1 cellular context compared by ENCODE assay signal in genomic region chr6:148064406-148065134, GRCh38.
TF ChIP-seq lines count a peak whose summit lies in the region.

No MANE protein-coding gene starts in this region.

TF ChIP-seq in endothelial cell of umbilical vein, 7 proteins besides CTCF, POLR2A, EP300 and RAD21:
- peak; percentile 87 for TF ChIP-seq FOS (IDR thresholded peaks at IDR 0.05; ENCODE audit: borderline replicate concordance, insufficient read depth, low read length)
- no peak for TF ChIP-seq MAX (IDR thresholded peaks at IDR 0.05; ENCODE audit: insufficient read depth, insufficient read length)
- peak; percentile 26 for TF ChIP-seq JUN (IDR thresholded peaks at IDR 0.05; ENCODE audit: borderline replicate concordance, insufficient read depth, insufficient read length, low read depth)
- TF ChIP-seq POLR2AphosphoS5 (IDR thresholded peaks at IDR 0.05; ENCODE audit: insufficient read depth, low read depth, low read length): peak; percentile 84
- TF ChIP-seq EZH2 (IDR thresholded peaks at IDR 0.05; ENCODE audit: borderline replicate concordance, low read depth, low read length, severe bottlenecking): no peak
- TF ChIP-seq MYC (IDR thresholded peaks at IDR 0.05; ENCODE audit: low read depth, low read length): no peak
- TF ChIP-seq GATA2 (IDR thresholded peaks at IDR 0.05; ENCODE audit: insufficient read depth, insufficient read length, low read depth, low read length): peak; percentile 100
